ENCODE assay signal across 14 cellular contexts in the genomic region with DNA sequence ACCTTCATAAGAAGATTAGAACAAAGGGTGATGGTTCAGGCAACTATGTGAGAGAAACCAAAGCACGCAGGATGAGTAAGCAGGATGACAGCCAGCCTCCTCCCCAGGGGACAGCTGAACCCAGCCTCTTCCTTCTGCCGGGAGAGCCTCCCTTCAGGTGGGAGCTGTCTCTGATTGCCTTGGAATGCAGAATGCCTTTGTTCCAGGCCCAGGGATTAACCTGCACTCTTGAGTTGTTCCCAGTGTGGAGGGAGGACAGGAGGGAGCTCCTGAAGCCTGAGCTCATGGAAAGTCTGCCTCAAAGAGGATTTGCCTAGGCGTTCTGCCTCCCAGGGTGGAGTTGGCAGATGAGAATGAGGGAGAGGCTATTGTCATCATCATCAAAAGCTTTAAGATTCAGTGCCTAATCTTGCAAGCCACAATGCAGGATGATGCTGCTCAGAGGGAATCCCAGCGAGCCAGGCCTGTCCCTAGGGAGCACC. TPM values are rescaled to one million over a fixed set of nuclear protein-coding genes. Genes with fewer than 3 reads are reported as not detected.
A peak's percentile ranks its signal among the peaks of the same experiment; 100 is the strongest.
DNase-seq lines count a peak whose midpoint lies in the region; ATAC-seq and TF ChIP-seq lines count a peak whose summit lies in the region.
"Had no signal": no experiment of that assay in that cellular context is flagged by ENCODE, and none has a peak within 500 bp of the region (broad histone marks: within the 10 kb centered on the region; RNA-seq: fewer than 3 reads in every experiment).

No MANE protein-coding gene starts in this region.

- intact Hi-C loops in gastrocnemius medialis (cut with DNase I; ENCODE audit: low total_unique reads) = no loop called here

- H2BK5ac ChIP-seq in trophoblast cell (ENCODE audit: low read depth, low read length, poor library complexity) = no peak overlapping the region

- no peak overlapping the region for H4K91ac ChIP-seq in trophoblast cell (ENCODE audit: low read depth, low read length)

- H3K4me3 ChIP-seq in GM23248 (peak overlapping the region; percentile 27; the same call in 1 of the 2 replicates), trophoblast cell (ENCODE audit: low read depth, low read length) (no peak overlapping the region), gastrocnemius medialis (no peak overlapping the region)

- peaks cover 44% of the 10 kb centered on the region for H3F3A ChIP-seq in GM23248 (ENCODE audit: insufficient read depth)

- TF ChIP-seq POLR2A in gastrocnemius medialis (IDR thresholded peaks at IDR 0.05) = no peak

- no peak overlapping the region for H3K14ac ChIP-seq in trophoblast cell (ENCODE audit: low read length)

- in situ Hi-C loops in GM23248 (cut with MboI) (no loop called here), gastrocnemius medialis (cut with MboI; ENCODE audit: low sequenced_read_pairs in 4 of 4) (no loop called here)

- DNase-seq in GM23248 = peak; percentile 96
- peak; percentile 69 for DNase-seq in NCI-H2171 treated with DMSO at 0.1 percent for 48 hours (lab: John Stamatoyannopoulos, UW)
- DNase-seq in trophoblast cell = peak; percentile 90 to 95
- DNase-seq in gastrocnemius medialis = no peak
- no peak for DNase-seq in occipital lobe (lab: John Stamatoyannopoulos, UW)
- DNase-seq: effector CD4-positive, alpha-beta T cell; NCI-H1694 treated with DMSO at 0.1 percent for 48 hours; stimulated activated CD4-positive, alpha-beta T cell treated with anti-CD3 and anti-CD28 coated beads, Interleukin-4, amount 100 ng/mL, for 1 hour; T-cell had no signal

- no peak overlapping the region for H4K8ac ChIP-seq in trophoblast cell (ENCODE audit: low read depth, low read length)

- H3K79me2 ChIP-seq in GM23248 (ENCODE audit: insufficient read depth) (no peaks in the 10 kb centered on the region), trophoblast cell (ENCODE audit: control insufficient read depth, insufficient read depth, low read length, poor library complexity) (no peaks in the 10 kb centered on the region)

- H3K4me2 ChIP-seq in GM23248 (ENCODE audit: unreplicated experiment) (peak overlapping the region; percentile 80), trophoblast cell (ENCODE audit: low read length) (no peak overlapping the region)

- H4K20me1 ChIP-seq in GM23248 (ENCODE audit: insufficient read depth) = no peaks in the 10 kb centered on the region

- no peak overlapping the region for H3K4ac ChIP-seq in trophoblast cell (ENCODE audit: low read depth, low read length)

- no peak overlapping the region for H3K23ac ChIP-seq in trophoblast cell (ENCODE audit: low read length)

- H3K18ac ChIP-seq in trophoblast cell (ENCODE audit: low read length) = no peak overlapping the region

- H3K36me3 ChIP-seq in GM23248 (ENCODE audit: low read depth) = no peaks in the 10 kb centered on the region
- H3K36me3 ChIP-seq in trophoblast cell (ENCODE audit: control insufficient read depth in 1 of 2, insufficient read depth in 2 of 2, low read length in 2 of 2) = no peaks in the 10 kb centered on the region
- no peaks in the 10 kb centered on the region for H3K36me3 ChIP-seq in gastrocnemius medialis

- H2BK120ac ChIP-seq in trophoblast cell (ENCODE audit: insufficient read depth, low read length, poor library complexity) = no peak overlapping the region

- H2AK5ac ChIP-seq in trophoblast cell (ENCODE audit: low read length) = no peak overlapping the region

- ATAC-seq in esophagus mucosa (peak; percentile 27), GM21390 (IDR thresholded peaks at IDR 0.05; ENCODE audit: unreplicated experiment) (no peak), GM19397 (IDR thresholded peaks at IDR 0.05; ENCODE audit: unreplicated experiment) (no peak), gastrocnemius medialis (no peak)
- ATAC-seq: T-cell had no signal

- H3K9ac ChIP-seq in GM23248 (peak overlapping the region; percentile 73), trophoblast cell (ENCODE audit: low read length) (no peak overlapping the region)

- H3K9me3 ChIP-seq in GM23248 (ENCODE audit: low read depth) (no peaks in the 10 kb centered on the region), trophoblast cell (ENCODE audit: insufficient read depth, low read depth, low read length) (peaks cover 1% of the 10 kb centered on the region), gastrocnemius medialis (no peaks in the 10 kb centered on the region)

- no peak overlapping the region for H2BK12ac ChIP-seq in trophoblast cell (ENCODE audit: low read length)

- H3K4me1 ChIP-seq in GM23248 (ENCODE audit: insufficient read depth) = peaks cover 62% of the 10 kb centered on the region
- peaks cover 10 to 12% of the 10 kb centered on the region in 2 experiments for H3K4me1 ChIP-seq in trophoblast cell (ENCODE audit: control insufficient read depth in 1 of 2, insufficient read depth in 2 of 2, low read length in 2 of 2)
- no peaks in the 10 kb centered on the region for H3K4me1 ChIP-seq in gastrocnemius medialis

- H4K12ac ChIP-seq in trophoblast cell (ENCODE audit: low read depth, low read length) = no peak overlapping the region

- no peaks in the 10 kb centered on the region for H3K79me1 ChIP-seq in trophoblast cell (ENCODE audit: low read length)

- peak overlapping the region; percentile 93 for H3K27ac ChIP-seq in GM23248
- peak overlapping the region; percentile 34 for H3K27ac ChIP-seq in trophoblast cell (ENCODE audit: low read depth, low read length)
- H3K27ac ChIP-seq in gastrocnemius medialis = no peak overlapping the region

- 0 to 5% methylated on average over 4 of the region's 4 CpGs for WGBS in GM23248 (ENCODE audit: low coverage in 1 of 2, low lambda C conversion rate in 2 of 2, missing lambda C conversion rate in 2 of 2), 2 experiments
- WGBS in trophoblast cell (ENCODE audit: extremely low coverage, insufficient coverage, insufficient read length) = no CpG with 5 or more reads among the region's 4 CpGs

- H2AFZ ChIP-seq in GM23248 (peak overlapping the region; percentile 47; the same call in 1 of the 2 replicates), trophoblast cell (ENCODE audit: insufficient read depth, low read length, poor library complexity) (no peak overlapping the region)

- no peaks in the 10 kb centered on the region for H3K9me2 ChIP-seq in GM23248 (ENCODE audit: insufficient read depth)

- no peak for TF ChIP-seq CTCF in gastrocnemius medialis (IDR thresholded peaks at IDR 0.05 in 4 of 5, conservative IDR thresholded peaks at IDR 0.05 in 1 of 5)

- H3K27me3 ChIP-seq in GM23248 (replicated peaks; ENCODE audit: insufficient read depth) (peaks cover 7% of the 10 kb centered on the region), trophoblast cell (ENCODE audit: insufficient read depth, low read length) (no peaks in the 10 kb centered on the region), gastrocnemius medialis (peaks cover 0 to 6% (median 3%) of the 10 kb centered on the region in 3 donors)

RNA-seq across cellular contexts. Expression of a gene that starts 3.6 kb away (rescaled TPM):
- not detected in 2 replicates for total RNA-seq in GM23248 (2014; rRNA removed; shearing (Covaris generic))
- not detected in 2 replicates for polyA plus RNA-seq in GM23248 (2016; fragmentation: Nextera tagmentation; extraction: Ambion mirVana)
- 18,870 TPM for total RNA-seq in esophagus mucosa
- polyA plus RNA-seq in trophoblast cell (2013) = not detected in 2 replicates
- not detected for total RNA-seq in gastrocnemius medialis
- 0.62 TPM for total RNA-seq in occipital lobe
- total RNA-seq: mononuclear cell, T-cell, urinary bladder had no signal

RNA-seq across cellular contexts. Expression of a gene that starts 23.0 kb away (rescaled TPM):
- total RNA-seq in GM23248 (2014; rRNA removed; shearing (Covaris generic)) = not detected in 2 replicates
- polyA plus RNA-seq in GM23248 (2016; fragmentation: Nextera tagmentation; extraction: Ambion mirVana) = not detected in 2 replicates
- total RNA-seq in esophagus mucosa (2,886 TPM), gastrocnemius medialis (not detected), occipital lobe (not detected)
- not detected in 2 replicates for polyA plus RNA-seq in trophoblast cell (2013)
- total RNA-seq: mononuclear cell, T-cell, urinary bladder had no signal
- polyA plus RNA-seq: urinary bladder had no signal

RNA-seq across cellular contexts. Expression of a gene that starts 23.6 kb away (rescaled TPM):
- total RNA-seq in GM23248 (2014; rRNA removed; shearing (Covaris generic)) = not detected in 2 replicates
- not detected in 2 replicates for polyA plus RNA-seq in GM23248 (2016; fragmentation: Nextera tagmentation; extraction: Ambion mirVana)
- total RNA-seq in esophagus mucosa (11,855 TPM), gastrocnemius medialis (not detected), occipital lobe (0.62 TPM)
- polyA plus RNA-seq in trophoblast cell (2013) = 0.04 and 0.07 TPM in 2 replicates
- total RNA-seq: T-cell had no signal

RNA-seq across cellular contexts. Expression of a gene that starts 44.7 kb away (rescaled TPM):
- total RNA-seq in GM23248 (2014; rRNA removed; shearing (Covaris generic)) = not detected in 2 replicates
- polyA plus RNA-seq in GM23248 (2016; fragmentation: Nextera tagmentation; extraction: Ambion mirVana) = not detected in 2 replicates
- total RNA-seq in esophagus mucosa (2,496 TPM), gastrocnemius medialis (not detected), occipital lobe (0.16 TPM)
- polyA plus RNA-seq in trophoblast cell (2013) = not detected in 2 replicates
- total RNA-seq: mononuclear cell, T-cell, urinary bladder had no signal
- polyA plus RNA-seq: urinary bladder had no signal

RNA-seq across cellular contexts. Expression of a gene that starts 56.3 kb away (rescaled TPM):
- total RNA-seq in GM23248 (2014; rRNA removed; shearing (Covaris generic)) = not detected in 2 replicates
- not detected in 2 replicates for polyA plus RNA-seq in GM23248 (2016; fragmentation: Nextera tagmentation; extraction: Ambion mirVana)
- total RNA-seq in esophagus mucosa (not detected), gastrocnemius medialis (not detected), occipital lobe (not detected)
- 0.07 and 0.11 TPM in 2 replicates for polyA plus RNA-seq in trophoblast cell (2013)
- total RNA-seq: mononuclear cell, T-cell, urinary bladder had no signal
- polyA plus RNA-seq: urinary bladder had no signal

Comparison
In these comparisons a context has a peak if more than half of its experiments do, and no peak if none do; other contexts are left out.
1. DNase-seq: peak in GM23248 (single experiment), NCI-H2171 treated with DMSO at 0.1 percent for 48 hours (single experiment) and trophoblast cell (2 of 2); none in gastrocnemius medialis (0 of 2) and occipital lobe (single experiment).
2. H3K27ac ChIP-seq: peak in GM23248 (single experiment) and trophoblast cell (single experiment); none in gastrocnemius medialis (0 of 4).
3. RNA of a gene that starts 3.6 kb away (total RNA-seq): 18,870 TPM in esophagus mucosa (single experiment); 0.62 TPM in occipital lobe (single experiment), not detected in GM23248 and not detected in gastrocnemius medialis; every median in the first group is over 1,000 times any median in the second.
4. RNA of a gene that starts 23.0 kb away (total RNA-seq): 2,886 TPM in esophagus mucosa (single experiment); not detected in GM23248, not detected in gastrocnemius medialis and not detected in occipital lobe (single experiment); every median in the first group is over 1,000 times any median in the second.
5. RNA of a gene that starts 23.6 kb away (total RNA-seq): 11,855 TPM in esophagus mucosa (single experiment); 0.62 TPM in occipital lobe (single experiment), not detected in GM23248 and not detected in gastrocnemius medialis; every median in the first group is over 1,000 times any median in the second.